Comparison of ENCODE assay signal across 21 cellular contexts in the genomic region with DNA sequence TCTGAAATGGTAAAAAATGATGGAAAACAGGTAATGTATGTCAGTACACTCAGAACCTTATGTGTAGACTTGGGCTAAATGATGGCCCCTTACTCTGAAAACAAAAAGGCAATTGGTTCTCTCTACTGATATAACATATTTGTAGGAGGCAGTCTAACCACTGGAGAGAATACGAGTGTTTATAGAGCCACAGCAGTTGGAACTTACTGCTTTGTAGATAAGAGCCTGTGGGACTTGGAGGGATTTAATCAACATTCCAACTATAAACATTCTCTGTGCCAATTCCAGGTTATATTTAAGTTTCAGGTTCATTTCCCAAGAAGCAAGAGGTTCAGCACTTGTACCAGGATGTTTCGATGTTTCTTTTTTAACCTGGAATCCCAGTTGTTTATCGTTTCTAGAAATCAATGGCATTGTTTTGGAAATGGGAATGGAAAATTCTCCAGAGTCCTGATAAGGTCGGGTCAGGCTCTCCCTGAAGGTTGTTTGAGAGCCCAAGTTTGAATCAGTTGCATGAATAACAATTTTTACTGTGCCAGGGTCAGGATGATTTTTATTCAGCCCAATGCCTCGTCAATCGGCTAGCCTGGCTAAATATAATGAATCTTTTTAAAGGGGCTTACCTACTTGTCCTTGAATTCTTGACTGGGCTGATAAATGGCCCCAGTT.
"Had no signal": no experiment of that assay in that cellular context is flagged by ENCODE, and none has a peak within 500 bp of the region (broad histone marks: within the 10 kb centered on the region; RNA-seq: fewer than 3 reads in every experiment).

No MANE protein-coding gene starts in this region.

- H3K4me3 ChIP-seq: dorsolateral prefrontal cortex, hepatocyte, ovary, sigmoid colon, stomach, tibial artery had no signal

- H2AFZ ChIP-seq: hepatocyte had no signal

- H3K79me2 ChIP-seq: hepatocyte had no signal

- H3K4me1 ChIP-seq: sigmoid colon had no signal

- ATAC-seq: naive thymus-derived CD8-positive, alpha-beta T cell; stimulated activated effector memory CD8-positive, alpha-beta T cell treated with anti-CD3 and anti-CD28 coated beads, Interleukin-12 subunit alpha, Interleukin-12 subunit beta, amount 100 ng/mL, for 72 hours had no signal

- H3K4me2 ChIP-seq: hepatocyte had no signal

- H3K27ac ChIP-seq: dorsolateral prefrontal cortex, hepatocyte, sigmoid colon, stomach, tibial artery had no signal

- H3K9me3 ChIP-seq: ovary, sigmoid colon, stomach, tibial artery had no signal

- H3K27me3 ChIP-seq: dorsolateral prefrontal cortex, hepatocyte, ovary, sigmoid colon, stomach, tibial artery had no signal

- DNase-seq: central memory CD4-positive, alpha-beta T cell; dorsolateral prefrontal cortex; effector CD4-positive, alpha-beta T cell; kidney glomerular epithelial cell; mammary epithelial cell; mesendoderm; naive thymus-derived CD8-positive, alpha-beta T cell; nephron progenitor cell; occipital lobe; ovary; sigmoid colon; stimulated activated CD4-positive, alpha-beta T cell treated with anti-CD3 and anti-CD28 coated beads, Interleukin-2, amount 100 ng/mL, for 24 hours; stimulated activated CD4-positive, alpha-beta T cell treated with anti-CD3 and anti-CD28 coated beads, Interleukin-4, amount 100 ng/mL, for 24 hours; stimulated activated naive CD4-positive, alpha-beta T cell treated with Interleukin-2 at 50 U/mL for 16 hours; stomach; tibial artery had no signal

- FAIRE-seq: colon, frontal cortex, islet of Langerhans had no signal

- H3K36me3 ChIP-seq: ovary, sigmoid colon, stomach, tibial artery had no signal
